1 cellular context compared by ENCODE assay signal in the genomic region with DNA sequence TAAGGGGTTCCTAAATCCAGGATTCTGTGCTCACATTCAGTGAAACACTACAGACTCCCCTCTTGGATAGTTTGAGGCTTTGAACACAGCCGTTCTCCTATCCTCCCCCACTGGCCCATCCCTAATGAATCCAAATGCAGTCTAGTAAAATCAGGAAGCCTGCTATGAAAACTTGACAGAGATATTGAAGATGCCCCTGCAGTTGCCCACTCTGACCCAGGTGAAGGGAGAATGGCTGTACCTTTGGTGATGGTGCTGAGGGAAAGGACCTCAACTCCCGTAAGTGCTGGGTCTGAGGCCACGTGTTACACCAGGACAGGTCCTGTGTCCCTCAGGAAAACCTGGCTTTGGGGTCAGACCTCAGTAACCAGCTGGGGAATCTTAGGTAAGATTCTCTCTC.
TF ChIP-seq lines count a peak whose summit lies in the region.

No MANE protein-coding gene starts in this region.

TF ChIP-seq in GM23338, 12 proteins besides CTCF, POLR2A, EP300 and RAD21 (continued from another document):
- TF ChIP-seq, protein P1, sequence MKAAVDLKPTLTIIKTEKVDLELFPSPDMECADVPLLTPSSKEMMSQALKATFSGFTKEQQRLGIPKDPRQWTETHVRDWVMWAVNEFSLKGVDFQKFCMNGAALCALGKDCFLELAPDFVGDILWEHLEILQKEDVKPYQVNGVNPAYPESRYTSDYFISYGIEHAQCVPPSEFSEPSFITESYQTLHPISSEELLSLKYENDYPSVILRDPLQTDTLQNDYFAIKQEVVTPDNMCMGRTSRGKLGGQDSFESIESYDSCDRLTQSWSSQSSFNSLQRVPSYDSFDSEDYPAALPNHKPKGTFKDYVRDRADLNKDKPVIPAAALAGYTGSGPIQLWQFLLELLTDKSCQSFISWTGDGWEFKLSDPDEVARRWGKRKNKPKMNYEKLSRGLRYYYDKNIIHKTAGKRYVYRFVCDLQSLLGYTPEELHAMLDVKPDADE (IDR thresholded peaks at IDR 0.05): no peak
- TF ChIP-seq STAT1 (IDR thresholded peaks at IDR 0.05; ENCODE audit: unreplicated experiment): no peak
- no peak for TF ChIP-seq POLR2AphosphoS5 (IDR thresholded peaks at IDR 0.05; ENCODE audit: low read depth)
- no peak for TF ChIP-seq EZH2 (IDR thresholded peaks at IDR 0.05; ENCODE audit: low read depth, unreplicated experiment)
- TF ChIP-seq, protein P2, sequence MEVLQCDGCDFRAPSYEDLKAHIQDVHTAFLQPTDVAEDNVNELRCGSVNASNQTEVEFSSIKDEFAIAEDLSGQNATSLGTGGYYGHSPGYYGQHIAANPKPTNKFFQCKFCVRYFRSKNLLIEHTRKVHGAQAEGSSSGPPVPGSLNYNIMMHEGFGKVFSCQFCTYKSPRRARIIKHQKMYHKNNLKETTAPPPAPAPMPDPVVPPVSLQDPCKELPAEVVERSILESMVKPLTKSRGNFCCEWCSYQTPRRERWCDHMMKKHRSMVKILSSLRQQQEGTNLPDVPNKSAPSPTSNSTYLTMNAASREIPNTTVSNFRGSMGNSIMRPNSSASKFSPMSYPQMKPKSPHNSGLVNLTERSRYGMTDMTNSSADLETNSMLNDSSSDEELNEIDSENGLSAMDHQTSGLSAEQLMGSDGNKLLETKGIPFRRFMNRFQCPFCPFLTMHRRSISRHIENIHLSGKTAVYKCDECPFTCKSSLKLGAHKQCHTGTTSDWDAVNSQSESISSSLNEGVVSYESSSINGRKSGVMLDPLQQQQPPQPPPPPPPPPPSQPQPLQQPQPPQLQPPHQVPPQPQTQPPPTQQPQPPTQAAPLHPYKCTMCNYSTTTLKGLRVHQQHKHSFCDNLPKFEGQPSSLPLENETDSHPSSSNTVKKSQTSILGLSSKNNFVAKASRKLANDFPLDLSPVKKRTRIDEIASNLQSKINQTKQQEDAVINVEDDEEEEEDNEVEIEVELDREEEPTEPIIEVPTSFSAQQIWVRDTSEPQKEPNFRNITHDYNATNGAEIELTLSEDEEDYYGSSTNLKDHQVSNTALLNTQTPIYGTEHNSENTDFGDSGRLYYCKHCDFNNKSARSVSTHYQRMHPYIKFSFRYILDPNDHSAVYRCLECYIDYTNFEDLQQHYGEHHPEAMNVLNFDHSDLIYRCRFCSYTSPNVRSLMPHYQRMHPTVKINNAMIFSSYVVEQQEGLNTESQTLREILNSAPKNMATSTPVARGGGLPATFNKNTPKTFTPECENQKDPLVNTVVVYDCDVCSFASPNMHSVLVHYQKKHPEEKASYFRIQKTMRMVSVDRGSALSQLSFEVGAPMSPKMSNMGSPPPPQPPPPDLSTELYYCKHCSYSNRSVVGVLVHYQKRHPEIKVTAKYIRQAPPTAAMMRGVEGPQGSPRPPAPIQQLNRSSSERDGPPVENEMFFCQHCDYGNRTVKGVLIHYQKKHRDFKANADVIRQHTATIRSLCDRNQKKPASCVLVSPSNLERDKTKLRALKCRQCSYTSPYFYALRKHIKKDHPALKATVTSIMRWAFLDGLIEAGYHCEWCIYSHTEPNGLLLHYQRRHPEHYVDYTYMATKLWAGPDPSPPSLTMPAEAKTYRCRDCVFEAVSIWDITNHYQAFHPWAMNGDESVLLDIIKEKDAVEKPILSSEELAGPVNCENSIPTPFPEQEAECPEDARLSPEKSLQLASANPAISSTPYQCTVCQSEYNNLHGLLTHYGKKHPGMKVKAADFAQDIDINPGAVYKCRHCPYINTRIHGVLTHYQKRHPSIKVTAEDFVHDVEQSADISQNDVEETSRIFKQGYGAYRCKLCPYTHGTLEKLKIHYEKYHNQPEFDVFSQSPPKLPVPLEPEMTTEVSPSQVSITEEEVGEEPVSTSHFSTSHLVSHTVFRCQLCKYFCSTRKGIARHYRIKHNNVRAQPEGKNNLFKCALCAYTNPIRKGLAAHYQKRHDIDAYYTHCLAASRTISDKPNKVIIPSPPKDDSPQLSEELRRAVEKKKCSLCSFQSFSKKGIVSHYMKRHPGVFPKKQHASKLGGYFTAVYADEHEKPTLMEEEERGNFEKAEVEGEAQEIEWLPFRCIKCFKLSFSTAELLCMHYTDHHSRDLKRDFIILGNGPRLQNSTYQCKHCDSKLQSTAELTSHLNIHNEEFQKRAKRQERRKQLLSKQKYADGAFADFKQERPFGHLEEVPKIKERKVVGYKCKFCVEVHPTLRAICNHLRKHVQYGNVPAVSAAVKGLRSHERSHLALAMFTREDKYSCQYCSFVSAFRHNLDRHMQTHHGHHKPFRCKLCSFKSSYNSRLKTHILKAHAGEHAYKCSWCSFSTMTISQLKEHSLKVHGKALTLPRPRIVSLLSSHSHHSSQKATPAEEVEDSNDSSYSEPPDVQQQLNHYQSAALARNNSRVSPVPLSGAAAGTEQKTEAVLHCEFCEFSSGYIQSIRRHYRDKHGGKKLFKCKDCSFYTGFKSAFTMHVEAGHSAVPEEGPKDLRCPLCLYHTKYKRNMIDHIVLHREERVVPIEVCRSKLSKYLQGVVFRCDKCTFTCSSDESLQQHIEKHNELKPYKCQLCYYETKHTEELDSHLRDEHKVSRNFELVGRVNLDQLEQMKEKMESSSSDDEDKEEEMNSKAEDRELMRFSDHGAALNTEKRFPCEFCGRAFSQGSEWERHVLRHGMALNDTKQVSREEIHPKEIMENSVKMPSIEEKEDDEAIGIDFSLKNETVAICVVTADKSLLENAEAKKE (CRISPR knock-in tag; IDR thresholded peaks at IDR 0.05): no peak
- TF ChIP-seq JUNB (IDR thresholded peaks at IDR 0.05; ENCODE audit: unreplicated experiment): no peak
